ENCODE assay signal across 33 cellular contexts in the genomic region with DNA sequence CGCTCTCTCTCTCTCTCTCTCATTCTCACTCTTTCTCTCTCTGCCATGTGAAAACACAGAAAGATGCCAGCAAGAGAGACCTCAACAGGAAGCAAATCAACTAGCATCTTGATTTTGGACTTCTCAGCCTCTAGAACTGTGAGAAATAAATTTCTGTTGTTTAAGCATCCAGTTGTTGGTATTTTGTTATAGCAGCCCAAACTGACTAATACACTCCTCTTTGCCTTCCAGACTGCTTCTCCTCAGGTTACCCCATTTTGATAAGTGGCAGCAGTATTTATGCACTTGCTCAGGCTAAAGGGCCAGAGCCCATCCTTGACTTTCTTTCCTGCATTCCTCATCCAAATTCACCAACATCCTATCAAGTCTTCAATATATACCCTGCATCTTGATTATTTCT.
A peak's percentile ranks its signal among the peaks of the same experiment; 100 is the strongest.
DNase-seq lines count a peak whose midpoint lies in the region; ATAC-seq, FAIRE-seq and TF ChIP-seq lines count a peak whose summit lies in the region.
"Had no signal": no experiment of that assay in that cellular context is flagged by ENCODE, and none has a peak within 500 bp of the region (broad histone marks: within the 10 kb centered on the region; RNA-seq: fewer than 3 reads in every experiment).

No MANE protein-coding gene starts in this region.

- H3K56ac ChIP-seq in IMR-90 (ENCODE audit: extremely low read depth, insufficient read depth, low read length) = no peak overlapping the region

- H2BK120ac ChIP-seq in IMR-90 (ENCODE audit: low read depth, low read length) = peak overlapping the region; percentile 20; the same call in 1 of the 2 replicates

- no peak overlapping the region for H3K4ac ChIP-seq in IMR-90 (ENCODE audit: low read depth, low read length)

- no peak overlapping the region for H2BK20ac ChIP-seq in IMR-90 (ENCODE audit: low read depth, low read length)

- H4K8ac ChIP-seq in IMR-90 (ENCODE audit: low read depth in 2 of 2, low read length in 2 of 2) = no peak overlapping the region

- no peak overlapping the region for H2AFZ ChIP-seq in HepG2 (ENCODE audit: low read length)
- H2AFZ ChIP-seq in IMR-90 (replicated peaks; ENCODE audit: low read length, poor library complexity) = no peak overlapping the region
- H2AFZ ChIP-seq in K562 (ENCODE audit: low read depth, low read length) = no peak overlapping the region

- H3K79me1 ChIP-seq in IMR-90 (ENCODE audit: low read depth in 1 of 2, low read length in 2 of 2) = no peaks in the 10 kb centered on the region

- TF ChIP-seq RAD21 in HepG2 (CRISPR knock-in tag; IDR thresholded peaks at IDR 0.05) (no peak), IMR-90 (IDR thresholded peaks at IDR 0.05; ENCODE audit: low read length) (no peak), K562 (CRISPR knock-in tag; conservative IDR thresholded peaks at IDR 0.05 in 1 of 2, IDR thresholded peaks at IDR 0.05 in 1 of 2) (no peak)

- TF ChIP-seq POLR2A in HepG2 (IDR thresholded peaks at IDR 0.05; ENCODE audit: insufficient read depth in 1 of 2, low read depth in 2 of 2, low read length in 2 of 2) (no peak), right lobe of liver (IDR thresholded peaks at IDR 0.05) (no peak), IMR-90 (IDR thresholded peaks at IDR 0.05; ENCODE audit: low read depth, low read length) (no peak), K562 (conservative IDR thresholded peaks at IDR 0.05) (no peak), GM12891 (IDR thresholded peaks at IDR 0.05; ENCODE audit: low read depth, low read length) (no peak)

- H3K14ac ChIP-seq in IMR-90 (replicated peaks; ENCODE audit: low read depth, low read length) = no peak overlapping the region

- CTCF ChIA-PET in HepG2 (lab: Yijun Ruan, JAX; ENCODE audit: low intra/inter-chr PET ratio, low total read pairs) = no interaction called here
- CTCF ChIA-PET in IMR-90 (lab: Yijun Ruan, JAX) = no interaction called here
- CTCF ChIA-PET in K562 (lab: Yijun Ruan, JAX; ENCODE audit: low intra/inter-chr PET ratio) = no interaction called here

- peak overlapping the region; percentile 25; the same call in 1 of the 2 replicates for H3K18ac ChIP-seq in IMR-90 (ENCODE audit: low read depth, low read length)

- H4K91ac ChIP-seq in IMR-90 (ENCODE audit: insufficient read depth, low read depth, low read length) = no peak overlapping the region

- TF ChIP-seq CTCF in HepG2 (CRISPR knock-in tag; IDR thresholded peaks at IDR 0.05) = no peak
- TF ChIP-seq CTCF in right lobe of liver (IDR thresholded peaks at IDR 0.05) = no peak
- TF ChIP-seq CTCF in IMR-90 (conservative IDR thresholded peaks at IDR 0.05; ENCODE audit: low read depth, low read length) = no peak
- no peak for TF ChIP-seq CTCF in K562 (IDR thresholded peaks at IDR 0.05 in 2 of 3, conservative IDR thresholded peaks at IDR 0.05 in 1 of 3; ENCODE audit: insufficient read depth in 2 of 3, low read depth in 1 of 3, low read length in 3 of 3)
- no peak for TF ChIP-seq CTCF in kidney (IDR thresholded peaks at IDR 0.05; ENCODE audit: borderline replicate concordance, extremely low read depth, insufficient read depth)

- dilution Hi-C loops in IMR-90 (cut with HindIII; ENCODE audit: low sequenced_read_pairs, unreplicated experiment) = no loop called here

- in situ Hi-C loops in HepG2 (cut with HindIII; ENCODE audit: extremely low pct_ligation_motif_present, low pct_unique_long_range_greater_than_20kb) = no loop called here
- in situ Hi-C loops in IMR-90 (cut with MboI; ENCODE audit: low sequenced_read_pairs) = no loop called here
- in situ Hi-C loops in K562 (cut with MboI) = no loop called here

- BruUV-seq in HepG2 (replicated peaks; lab: Mats Ljungman, UMichigan) (no TSS peak), IMR-90 (replicated peaks; lab: Mats Ljungman, UMichigan) (no TSS peak), K562 (replicated peaks; lab: Mats Ljungman, UMichigan) (no TSS peak)

- no peak for TF ChIP-seq EP300 in HepG2 (IDR thresholded peaks at IDR 0.05; ENCODE audit: low read depth in 2 of 2, low read length in 2 of 2)
- TF ChIP-seq EP300 in HepG2 (CRISPR knock-in tag; IDR thresholded peaks at IDR 0.05; ENCODE audit: borderline replicate concordance) = no peak
- no peak for TF ChIP-seq EP300 in K562 (IDR thresholded peaks at IDR 0.05; ENCODE audit: low read length)

- DNase-seq in HepG2 (ENCODE audit: low spot score) (no peak), right lobe of liver (no peak), IMR-90 (no peak), K562 (ENCODE audit: extremely low read depth in 1 of 4, low spot score in 3 of 4) (no peak), kidney (no peak), GM12891 (ENCODE audit: insufficient read length, low spot score) (no peak)
- DNase-seq: 8988T; ACHN; AML-193; BE2C; C1 segment of cervical spinal cord; Caco-2; Calu3; CD4-positive, alpha-beta memory T cell; CD4-positive, alpha-beta T cell; CD4-positive, CD25-positive, alpha-beta regulatory T cell; CD8-positive, alpha-beta memory T cell; CD8-positive, alpha-beta T cell; COR-L47; DMS 273 treated with DMSO at 0.1 percent for 48 hours; DMS153; DMS53; DMS79; DMS79 treated with DMSO at 0.1 percent for 48 hours; DND-41; EL had no signal

- H3K23ac ChIP-seq in IMR-90 (ENCODE audit: low read depth, low read length) = no peak overlapping the region

- H3K9me3 ChIP-seq in HepG2 (ENCODE audit: low read length) = no peaks in the 10 kb centered on the region
- no peaks in the 10 kb centered on the region for H3K9me3 ChIP-seq in right lobe of liver
- H3K9me3 ChIP-seq in IMR-90 (ENCODE audit: control insufficient read depth, insufficient read depth, low read length) = no peaks in the 10 kb centered on the region
- H3K9me3 ChIP-seq in K562 (replicated peaks; ENCODE audit: control insufficient read depth, insufficient read depth, low read depth, low read length) = no peaks in the 10 kb centered on the region
- H3K9me3 ChIP-seq in kidney (ENCODE audit: control insufficient read depth in 1 of 2, low read length in 2 of 2) = no peaks in the 10 kb centered on the region
- H3K9me3 ChIP-seq: A549; BE2C; BLaER1; BLaER1 treated with 17β-estradiol and CSF1 and Interleukin-3, amounts not matched to agents 10 nM and 100 nM; Caco-2 had no signal

- no peak overlapping the region for H2AK5ac ChIP-seq in IMR-90 (ENCODE audit: low read depth, low read length)

- POLR2A ChIA-PET in HepG2 (lab: Yijun Ruan, JAX) = no interaction called here
- POLR2A ChIA-PET in IMR-90 (lab: Charles Lee; ENCODE audit: unreplicated experiment) = no interaction called here
- POLR2A ChIA-PET in K562 (lab: Yijun Ruan, JAX) = no interaction called here

- H4K5ac ChIP-seq in IMR-90 (ENCODE audit: low read depth, low read length) = no peak overlapping the region; the same call in 1 of the 2 replicates

- no peak overlapping the region for H2BK5ac ChIP-seq in IMR-90 (ENCODE audit: low read depth, low read length, poor library complexity, severe bottlenecking)

- H3K79me2 ChIP-seq in HepG2 (ENCODE audit: insufficient read depth, low read length) (no peaks in the 10 kb centered on the region), K562 (ENCODE audit: control insufficient read depth, insufficient read depth, low read length) (no peaks in the 10 kb centered on the region)

- no peaks in the 10 kb centered on the region for H3K9me1 ChIP-seq in IMR-90 (ENCODE audit: insufficient read depth, low read length)
- H3K9me1 ChIP-seq in K562 (ENCODE audit: control insufficient read depth, insufficient read depth, low read length) = no peaks in the 10 kb centered on the region

- H3K36me3 ChIP-seq in HepG2 (replicated peaks in 1 of 2; ENCODE audit: control insufficient read depth in 1 of 2, insufficient read depth in 2 of 2, low read length in 2 of 2) (no peaks in the 10 kb centered on the region), right lobe of liver (no peaks in the 10 kb centered on the region), IMR-90 (ENCODE audit: control insufficient read depth, insufficient read depth, low read length) (no peaks in the 10 kb centered on the region), K562 (ENCODE audit: control insufficient read depth, insufficient read depth, low read length) (no peaks in the 10 kb centered on the region), kidney (ENCODE audit: control insufficient read depth in 1 of 2, insufficient read depth in 2 of 2, low read length in 2 of 2) (no peaks in the 10 kb centered on the region)
- H3K36me3 ChIP-seq: BE2C; BLaER1; BLaER1 treated with 17β-estradiol and CSF1 and Interleukin-3, amounts not matched to agents 10 nM and 100 nM had no signal

- no peaks in the 10 kb centered on the region for H4K20me1 ChIP-seq in HepG2 (ENCODE audit: insufficient read depth, low read length)
- no peaks in the 10 kb centered on the region for H4K20me1 ChIP-seq in IMR-90 (ENCODE audit: insufficient read depth, low read length)
- no peaks in the 10 kb centered on the region for H4K20me1 ChIP-seq in K562 (replicated peaks; ENCODE audit: control insufficient read depth, insufficient read depth, low read length)
- H4K20me1 ChIP-seq: BLaER1; BLaER1 treated with 17β-estradiol and CSF1 and Interleukin-3, amounts not matched to agents 10 nM and 100 nM had no signal

- 88% methylated on average over 1 of the region's 1 CpG for WGBS in HepG2 (ENCODE audit: low lambda C conversion rate)
- 100% methylated on average over 1 of the region's 1 CpG for WGBS in right lobe of liver (ENCODE audit: insufficient coverage, low coverage, low lambda C conversion rate, missing lambda C conversion rate)
- no CpG with 5 or more reads among the region's 1 CpG for WGBS in IMR-90 (ENCODE audit: extremely low coverage in 2 of 2, insufficient read length in 1 of 2), 2 experiments
- no CpG with 5 or more reads among the region's 1 CpG for WGBS in K562 (ENCODE audit: insufficient coverage, low coverage, missing lambda C conversion rate)

- H2AK9ac ChIP-seq in IMR-90 (replicated peaks; ENCODE audit: low read depth, low read length, poor library complexity) = no peak overlapping the region

- H3K27ac ChIP-seq in HepG2 (ENCODE audit: extremely low read length, insufficient read depth, low read length) = no peak overlapping the region
- no peak overlapping the region for H3K27ac ChIP-seq in right lobe of liver
- no peak overlapping the region for H3K27ac ChIP-seq in IMR-90 (ENCODE audit: insufficient read depth, low read length)
- H3K27ac ChIP-seq in K562 (ENCODE audit: extremely low read depth, low read depth, low read length) = no peak overlapping the region
- no peak overlapping the region for H3K27ac ChIP-seq in kidney (ENCODE audit: low read depth in 2 of 2, low read length in 2 of 2)
- H3K27ac ChIP-seq: 22Rv1; A549; BLaER1; BLaER1 treated with 17β-estradiol and CSF1 and Interleukin-3, amounts not matched to agents 10 nM and 100 nM; C4-2B had no signal

- no peak overlapping the region for H3K4me2 ChIP-seq in HepG2 (ENCODE audit: low read depth, low read length)
- no peak overlapping the region; the same call in 1 of the 2 replicates for H3K4me2 ChIP-seq in IMR-90 (ENCODE audit: low read depth, low read length)
- no peak overlapping the region for H3K4me2 ChIP-seq in K562 (ENCODE audit: insufficient read depth, low read length)
- H3K4me2 ChIP-seq: A549; BLaER1; BLaER1 treated with 17β-estradiol and CSF1 and Interleukin-3, amounts not matched to agents 10 nM and 100 nM had no signal

- intact Hi-C loops in HepG2 (cut with micrococcal nuclease; ENCODE audit: unreplicated experiment) = no loop called here
- intact Hi-C loops in right lobe of liver (cut with DNase I) = no loop called here
- intact Hi-C loops in IMR-90 (cut with micrococcal nuclease) = no loop called here
- intact Hi-C loops in K562 (cut with micrococcal nuclease) = no loop called here
- intact Hi-C loops in kidney (cut with DNase I) = no loop called here

- H3K27me3 ChIP-seq in HepG2 (ENCODE audit: control insufficient read depth in 1 of 2, insufficient read depth in 2 of 2, low read length in 2 of 2) (no peaks in the 10 kb centered on the region; a peak in 1 of 5 replicates), right lobe of liver (no peaks in the 10 kb centered on the region), IMR-90 (ENCODE audit: control insufficient read depth, insufficient read depth, low read length) (no peaks in the 10 kb centered on the region), K562 (ENCODE audit: control insufficient read depth in 2 of 2, insufficient read depth in 2 of 2, low read length in 2 of 2) (no peaks in the 10 kb centered on the region)
- H3K27me3 ChIP-seq: BE2C; BLaER1; BLaER1 treated with 17β-estradiol and CSF1 and Interleukin-3, amounts not matched to agents 10 nM and 100 nM had no signal

- H2BK15ac ChIP-seq in IMR-90 (ENCODE audit: low read depth, low read length) = no peak overlapping the region

- H3K9ac ChIP-seq in HepG2 (ENCODE audit: insufficient read depth, low read depth, low read length) (no peak overlapping the region), IMR-90 (ENCODE audit: low read depth, low read length) (no peak overlapping the region), K562 (ENCODE audit: insufficient read depth in 1 of 2, low read depth in 2 of 2, low read length in 2 of 2) (no peak overlapping the region), kidney (ENCODE audit: low read length in 2 of 2) (no peak overlapping the region)
- H3K9ac ChIP-seq: BLaER1; BLaER1 treated with 17β-estradiol and CSF1 and Interleukin-3, amounts not matched to agents 10 nM and 100 nM had no signal

- FAIRE-seq in HepG2 (lab: Jason Lieb, UNC) (no peak), K562 (lab: Jason Lieb, UNC) (no peak), kidney (lab: Jason Lieb, UNC) (no peak), GM12891 (lab: Jason Lieb, UNC) (no peak)
- FAIRE-seq: A204.1, D721Med had no signal

- H3K4me3 ChIP-seq in HepG2 (replicated peaks in 1 of 3; ENCODE audit: insufficient read depth in 1 of 3, low read depth in 2 of 3, low read length in 3 of 3) (no peak overlapping the region), right lobe of liver (no peak overlapping the region), IMR-90 (ENCODE audit: insufficient read depth, low read depth, low read length) (no peak overlapping the region), K562 (no peak overlapping the region), kidney (ENCODE audit: low read length in 2 of 2) (no peak overlapping the region)
- H3K4me3 ChIP-seq: A549; BLaER1; BLaER1 treated with 17β-estradiol and CSF1 and Interleukin-3, amounts not matched to agents 10 nM and 100 nM had no signal

- ATAC-seq in HepG2 (no peak), right lobe of liver (no peak), IMR-90 (ENCODE audit: low read depth) (no peak), K562 (no peak)
- ATAC-seq: A549; CD8-positive, alpha-beta T cell had no signal

- H3K4me1 ChIP-seq in HepG2 (ENCODE audit: insufficient read depth, low read length) (no peaks in the 10 kb centered on the region), right lobe of liver (no peaks in the 10 kb centered on the region), IMR-90 (ENCODE audit: control insufficient read depth, insufficient read depth, low read length) (no peaks in the 10 kb centered on the region), K562 (replicated peaks in 1 of 2; ENCODE audit: control insufficient read depth in 2 of 2, insufficient read depth in 2 of 2, low read length in 2 of 2) (peaks cover 3 to 8% of the 10 kb centered on the region in 2 experiments; a peak in 3 of 5 replicates), kidney (ENCODE audit: control insufficient read depth in 1 of 2, insufficient read depth in 1 of 2, low read depth in 1 of 2, low read length in 2 of 2) (no peaks in the 10 kb centered on the region)
- H3K4me1 ChIP-seq: A549; BE2C; BLaER1; BLaER1 treated with 17β-estradiol and CSF1 and Interleukin-3, amounts not matched to agents 10 nM and 100 nM; Caco-2 had no signal

Comparison
In these comparisons a context has a peak if more than half of its experiments do, and no peak if none do; other contexts are left out.
1. Of the 241 proteins assayed by ChIP-seq in both HepG2 and K562: peak only in HepG2: none; only in K562: none; in both: ZNF12; in neither: 240.